Comparison of ENCODE assay signal across 8 cellular contexts in the genomic region with DNA sequence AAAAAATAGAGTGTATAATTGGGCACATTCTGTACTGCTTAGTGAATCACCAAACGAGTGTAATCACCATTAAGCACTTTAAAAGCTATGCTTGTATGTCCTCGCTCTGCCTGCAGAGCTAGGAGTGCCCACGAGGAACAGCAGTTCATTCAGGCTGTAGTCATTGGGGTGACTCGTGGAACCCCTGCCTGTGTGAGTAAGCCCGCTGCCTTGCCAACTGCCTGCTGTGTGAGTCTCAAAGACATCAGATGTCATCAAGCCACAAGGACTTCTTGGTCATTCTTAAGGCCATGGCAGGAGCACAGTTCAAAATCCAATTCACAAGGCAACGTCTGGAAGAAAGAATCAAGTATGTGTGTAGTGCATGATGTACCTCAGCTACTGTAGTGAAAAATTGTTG.
DNase-seq lines count a peak whose midpoint lies in the region; TF ChIP-seq lines count a peak whose summit lies in the region.

No MANE protein-coding gene starts in this region.

- no peaks in the 10 kb centered on the region for H3K36me3 ChIP-seq in KMS-11 (ENCODE audit: insufficient read depth)

- peaks cover 100% of the 10 kb centered on the region for H3K4me1 ChIP-seq in KMS-11 (ENCODE audit: low read depth, poor library complexity, severe bottlenecking)

- TF ChIP-seq CTCF in CD14-positive monocyte (IDR thresholded peaks at IDR 0.05) = no peak
- TF ChIP-seq CTCF in KMS-11 (conservative IDR thresholded peaks at IDR 0.05; ENCODE audit: low read depth, low read length) = no peak
- no peak for TF ChIP-seq CTCF in osteocyte (IDR thresholded peaks at IDR 0.05)

- peaks cover 60% of the 10 kb centered on the region for H4K20me1 ChIP-seq in KMS-11 (ENCODE audit: insufficient read depth)

- peak overlapping the region; percentile 21; the same call in 1 of the 2 replicates for H3K4me2 ChIP-seq in KMS-11

- H3K4me3 Mint-ChIP-seq in CD14-positive monocyte = no peak overlapping the region
- H3K4me3 Mint-ChIP-seq in osteocyte (ENCODE audit: unreplicated experiment) = peak overlapping the region; percentile 8

- no peaks in the 10 kb centered on the region for H3K27me3 ChIP-seq in KMS-11 (ENCODE audit: insufficient read depth, low read depth)

- H3K9me3 Mint-ChIP-seq in CD14-positive monocyte = no peaks in the 10 kb centered on the region
- no peaks in the 10 kb centered on the region for H3K9me3 Mint-ChIP-seq in osteocyte (ENCODE audit: unreplicated experiment)

- H3K9ac ChIP-seq in KMS-11 = no peak overlapping the region

- H3K79me2 ChIP-seq in KMS-11 (ENCODE audit: insufficient read depth, low read depth) = peaks cover 100% of the 10 kb centered on the region

- no peak overlapping the region for H2AFZ ChIP-seq in KMS-11 (ENCODE audit: low read depth)

- H3K4me1 Mint-ChIP-seq in CD14-positive monocyte (peaks cover 73% of the 10 kb centered on the region), osteocyte (ENCODE audit: unreplicated experiment) (peaks cover 72% of the 10 kb centered on the region)

- H3K36me3 Mint-ChIP-seq in CD14-positive monocyte (peaks cover 15 to 26% of the 10 kb centered on the region in 2 donors), osteocyte (ENCODE audit: unreplicated experiment) (peaks cover 4% of the 10 kb centered on the region)

- no peak overlapping the region for H3K4me3 ChIP-seq in KMS-11 (IDR thresholded peaks at IDR 0.05; ENCODE audit: insufficient read depth, low read depth, low read length)

- intact Hi-C loops in CD14-positive monocyte (cut with micrococcal nuclease) = loop anchor here (5.0 to 10.0 kb wide), 3 partner anchors 34 to 56 kb away; a partner anchor contains a TSS

- peak overlapping the region; percentile 97 to 100 (median 99) for H3K27ac Mint-ChIP-seq in CD14-positive monocyte
- peak overlapping the region; percentile 24 for H3K27ac Mint-ChIP-seq in osteocyte (ENCODE audit: unreplicated experiment)

- peak; percentile 94 for DNase-seq in CD14-positive monocyte (ENCODE audit: low spot score)
- DNase-seq in dedifferentiated amniotic fluid mesenchymal stem cell (ENCODE audit: extremely low spot score) = peak; percentile 39
- no peak for DNase-seq in osteocyte (ENCODE audit: extremely low spot score, unreplicated experiment)
- no peak for DNase-seq in NCI-H748 treated with DMSO at 0.1 percent for 48 hours (lab: John Stamatoyannopoulos, UW)
- no peak for DNase-seq in NCI-H2029 (lab: John Stamatoyannopoulos, UW)
- DNase-seq in Kasumi-1 (lab: John Stamatoyannopoulos, UW) = no peak
- no peak for DNase-seq in mucosa of gallbladder (ENCODE audit: low spot score)

- H3K27me3 Mint-ChIP-seq in CD14-positive monocyte (ENCODE audit: low read depth in 3 of 3) = peaks cover 0 to 4% (median 0%) of the 10 kb centered on the region in 3 donors
- no peaks in the 10 kb centered on the region for H3K27me3 Mint-ChIP-seq in osteocyte (ENCODE audit: unreplicated experiment)

- no peak overlapping the region for H3K27ac ChIP-seq in KMS-11

Comparison
In these comparisons a context has a peak if more than half of its experiments do, and no peak if none do; other contexts are left out.
1. DNase-seq: peak in CD14-positive monocyte (single experiment) and dedifferentiated amniotic fluid mesenchymal stem cell (single experiment); none in osteocyte (single experiment), NCI-H748 treated with DMSO at 0.1 percent for 48 hours (single experiment), NCI-H2029 (single experiment), Kasumi-1 (0 of 2) and mucosa of gallbladder (single experiment).